ENCODE assay signal across 22 cellular contexts in genomic region chr12:85568395-85569103, GRCh38.
DNase-seq lines count a peak whose midpoint lies in the region; ATAC-seq and TF ChIP-seq lines count a peak whose summit lies in the region.
"Had no signal": no experiment of that assay in that cellular context is flagged by ENCODE, and none has a peak within 500 bp of the region (broad histone marks: within the 10 kb centered on the region; RNA-seq: fewer than 3 reads in every experiment).

No MANE protein-coding gene starts in this region.

- no TSS peak for BruUV-seq in PC-3 (replicated peaks; lab: Mats Ljungman, UMichigan)

- no peak overlapping the region for H3K4me3 Mint-ChIP-seq in progenitor cell of endocrine pancreas (ENCODE audit: low read depth)
- H3K4me3 Mint-ChIP-seq in stimulated activated effector memory CD8-positive, alpha-beta T cell treated with anti-CD3 and anti-CD28 coated beads, Interleukin-12 subunit alpha, Interleukin-12 subunit beta, amount 100 ng/mL, for 72 hours: no peak overlapping the region
- H3K4me3 Mint-ChIP-seq: activated CD8-positive, alpha-beta T cell treated with anti-CD3 and anti-CD28 coated beads, Interleukin-2, amount 10 ng/mL, durations not matched to agents 7 days and 5 days; activated naive CD4-positive, alpha-beta T cell treated with anti-CD3 and anti-CD28 coated beads for 36 hours; activated T-cell treated with anti-CD3 and anti-CD28 coated beads, Interleukin-2, amount 50 U/mL, for 24 hours; CD8-positive, alpha-beta memory T cell; effector memory CD8-positive, alpha-beta T cell; memory B cell had no signal

- H3K36me3 ChIP-seq in PC-3 (ENCODE audit: low read depth, low read length): no peaks in the 10 kb centered on the region

- H3K27ac Mint-ChIP-seq in progenitor cell of endocrine pancreas: peak overlapping the region; percentile 35
- H3K27ac Mint-ChIP-seq in stimulated activated effector memory CD8-positive, alpha-beta T cell treated with anti-CD3 and anti-CD28 coated beads, Interleukin-12 subunit alpha, Interleukin-12 subunit beta, amount 100 ng/mL, for 72 hours: no peak overlapping the region
- H3K27ac Mint-ChIP-seq: activated CD8-positive, alpha-beta T cell treated with anti-CD3 and anti-CD28 coated beads, Interleukin-2, amount 10 ng/mL, durations not matched to agents 7 days and 5 days; activated naive CD4-positive, alpha-beta T cell treated with anti-CD3 and anti-CD28 coated beads for 36 hours; activated T-cell treated with anti-CD3 and anti-CD28 coated beads, Interleukin-2, amount 50 U/mL, for 24 hours; CD8-positive, alpha-beta memory T cell; effector memory CD8-positive, alpha-beta T cell; memory B cell had no signal

- DNase-seq in HuH-7 (ENCODE audit: low spot score) (peak; percentile 22), PC-3 (peak; percentile 10), foreskin melanocyte (peak; percentile 17), progenitor cell of endocrine pancreas (ENCODE audit: low spot score, unreplicated experiment) (no peak), NCI-H2029 (lab: John Stamatoyannopoulos, UW) (no peak)
- DNase-seq in stimulated activated effector memory CD8-positive, alpha-beta T cell treated with anti-CD3 and anti-CD28 coated beads, Interleukin-12 subunit alpha, Interleukin-12 subunit beta, amount 100 ng/mL, for 72 hours (ENCODE audit: low spot score in 2 of 2): no peak
- DNase-seq: activated CD8-positive, alpha-beta T cell treated with anti-CD3 and anti-CD28 coated beads, Interleukin-2, amount 10 ng/mL, durations not matched to agents 7 days and 5 days; activated naive CD4-positive, alpha-beta T cell treated with anti-CD3 and anti-CD28 coated beads for 36 hours; activated T-cell treated with anti-CD3 and anti-CD28 coated beads, Interleukin-2, amount 50 U/mL, for 24 hours; anterior cingulate cortex; CD8-positive, alpha-beta memory T cell; DND-41; effector memory CD8-positive, alpha-beta T cell; NCI-H1092; NCI-H2171; NCI-H82; SK-N-SH; T1000 had no signal

- H3K36me3 Mint-ChIP-seq in progenitor cell of endocrine pancreas (ENCODE audit: insufficient read depth): no peaks in the 10 kb centered on the region
- no peaks in the 10 kb centered on the region for H3K36me3 Mint-ChIP-seq in stimulated activated effector memory CD8-positive, alpha-beta T cell treated with anti-CD3 and anti-CD28 coated beads, Interleukin-12 subunit alpha, Interleukin-12 subunit beta, amount 100 ng/mL, for 72 hours
- H3K36me3 Mint-ChIP-seq: CD8-positive, alpha-beta memory T cell; memory B cell had no signal

- H3K79me2 ChIP-seq in PC-3 (ENCODE audit: low read length): no peaks in the 10 kb centered on the region

- no peak overlapping the region for H2AFZ ChIP-seq in PC-3 (ENCODE audit: low read length)

- no peak overlapping the region for H3K27ac ChIP-seq in PC-3 (ENCODE audit: low read length)
- H3K27ac ChIP-seq: KMS-11 had no signal

- CTCF ChIA-PET in PC-3 (lab: Charles Lee): no interaction called here

- no peak overlapping the region for H3K4me2 ChIP-seq in PC-3 (ENCODE audit: low read length)
- H3K4me2 ChIP-seq: KMS-11, SK-N-SH had no signal

- ATAC-seq in PC-3 (peak; percentile 29; the same call in 1 of the 2 replicates), GM21786 (IDR thresholded peaks at IDR 0.05; ENCODE audit: unreplicated experiment) (no peak)
- ATAC-seq in stimulated activated effector memory CD8-positive, alpha-beta T cell treated with anti-CD3 and anti-CD28 coated beads, Interleukin-12 subunit alpha, Interleukin-12 subunit beta, amount 100 ng/mL, for 72 hours: no peak
- ATAC-seq: activated CD4-positive, CD25-positive, alpha-beta regulatory T cell treated with anti-CD3 and anti-CD28 coated beads, Interleukin-2, amount 50 U/mL, for 24 hours; activated CD8-positive, alpha-beta T cell treated with anti-CD3 and anti-CD28 coated beads, Interleukin-2, amount 10 ng/mL, durations not matched to agents 7 days and 5 days; effector memory CD8-positive, alpha-beta T cell had no signal

- no peaks in the 10 kb centered on the region for H3K9me3 ChIP-seq in PC-3 (ENCODE audit: low read length)
- H3K9me3 ChIP-seq: SK-N-SH had no signal

- intact Hi-C loops in PC-3 (cut with micrococcal nuclease): no loop called here

- no peaks in the 10 kb centered on the region for H3F3A ChIP-seq in PC-3 (ENCODE audit: low read length, unreplicated experiment)

- H4K20me1 ChIP-seq in PC-3 (ENCODE audit: low read length): no peaks in the 10 kb centered on the region

- H3K9ac ChIP-seq in PC-3 (ENCODE audit: low read length): no peak overlapping the region
- H3K9ac ChIP-seq: KMS-11, SK-N-SH had no signal

- no peaks in the 10 kb centered on the region for H3K9me2 ChIP-seq in PC-3 (replicated peaks; ENCODE audit: low read length)
- H3K9me2 ChIP-seq: SK-N-SH had no signal

- H3K4me1 Mint-ChIP-seq in progenitor cell of endocrine pancreas (ENCODE audit: low read depth): peaks cover 13% of the 10 kb centered on the region
- H3K4me1 Mint-ChIP-seq in stimulated activated effector memory CD8-positive, alpha-beta T cell treated with anti-CD3 and anti-CD28 coated beads, Interleukin-12 subunit alpha, Interleukin-12 subunit beta, amount 100 ng/mL, for 72 hours: no peaks in the 10 kb centered on the region
- H3K4me1 Mint-ChIP-seq: CD8-positive, alpha-beta memory T cell; memory B cell had no signal

- POLR2A ChIA-PET in PC-3 (lab: Charles Lee; ENCODE audit: unreplicated experiment): no interaction called here

- H3K4me3 ChIP-seq in PC-3 (ENCODE audit: low read length): no peak overlapping the region

- no peaks in the 10 kb centered on the region for H3K9me3 Mint-ChIP-seq in progenitor cell of endocrine pancreas (ENCODE audit: low read depth)
- peaks cover 3% of the 10 kb centered on the region for H3K9me3 Mint-ChIP-seq in stimulated activated effector memory CD8-positive, alpha-beta T cell treated with anti-CD3 and anti-CD28 coated beads, Interleukin-12 subunit alpha, Interleukin-12 subunit beta, amount 100 ng/mL, for 72 hours
- H3K9me3 Mint-ChIP-seq: activated naive CD4-positive, alpha-beta T cell treated with anti-CD3 and anti-CD28 coated beads for 36 hours; activated T-cell treated with anti-CD3 and anti-CD28 coated beads, Interleukin-2, amount 50 U/mL, for 24 hours; memory B cell had no signal

- H3K4me1 ChIP-seq in PC-3 (ENCODE audit: insufficient read depth, low read length): no peaks in the 10 kb centered on the region

- H3K27me3 Mint-ChIP-seq in progenitor cell of endocrine pancreas: no peaks in the 10 kb centered on the region
- H3K27me3 Mint-ChIP-seq: activated T-cell treated with anti-CD3 and anti-CD28 coated beads, Interleukin-2, amount 50 U/mL, for 24 hours; CD8-positive, alpha-beta memory T cell; effector memory CD8-positive, alpha-beta T cell; memory B cell had no signal

- TF ChIP-seq CTCF in PC-3 (conservative IDR thresholded peaks at IDR 0.05; ENCODE audit: low read depth, low read length) (no peak), progenitor cell of endocrine pancreas (IDR thresholded peaks at IDR 0.05; ENCODE audit: unreplicated experiment) (no peak)

- no peaks in the 10 kb centered on the region for H3K27me3 ChIP-seq in PC-3 (ENCODE audit: low read length)

Comparison
In these comparisons a context has a peak if more than half of its experiments do, and no peak if none do; other contexts are left out.
1. DNase-seq: peak in HuH-7 (single experiment), PC-3 (single experiment) and foreskin melanocyte (single experiment); none in progenitor cell of endocrine pancreas (single experiment), NCI-H2029 (single experiment) and stimulated activated effector memory CD8-positive, alpha-beta T cell treated with anti-CD3 and anti-CD28 coated beads, Interleukin-12 subunit alpha, Interleukin-12 subunit beta, amount 100 ng/mL, for 72 hours (0 of 2).